10 cellular contexts compared by ENCODE assay signal in genomic region chr12:112586148-112586783, GRCh38.
"Had no signal": no experiment of that assay in that cellular context is flagged by ENCODE, and none has a peak within 500 bp of the region (broad histone marks: within the 10 kb centered on the region; RNA-seq: fewer than 3 reads in every experiment).

No MANE protein-coding gene starts in this region.

- H3K4me1 ChIP-seq: HAP-1 had no signal

- DNase-seq: GM23248, GOT3, H7, HFFc6, IMR-90, KG1 had no signal

- H3K36me3 ChIP-seq: HAP-1 had no signal

- H3K4me3 Mint-ChIP-seq: HFFc6 had no signal

- H3K27ac Mint-ChIP-seq: HFFc6 had no signal

- H3K9ac ChIP-seq: GM23248 had no signal

- H3K9me3 ChIP-seq: HAP-1 had no signal

- ATAC-seq: HCT116, K562 had no signal

- FAIRE-seq: K562 had no signal

- H3K4me3 ChIP-seq: GM23248, HAP-1, K562 had no signal

- H3K27ac ChIP-seq: GM23248, HL-60 had no signal

- H2AFZ ChIP-seq: GM23248 had no signal
